9 cellular contexts compared by ENCODE assay signal in genomic region chr5:95835682-95836405, GRCh38. TPM values are rescaled to one million over a fixed set of nuclear protein-coding genes. Genes with fewer than 3 reads are reported as not detected.
A peak's percentile ranks its signal among the peaks of the same experiment; 100 is the strongest.
DNase-seq lines count a peak whose midpoint lies in the region; ATAC-seq and TF ChIP-seq lines count a peak whose summit lies in the region.
"Had no signal": no experiment of that assay in that cellular context is flagged by ENCODE, and none has a peak within 500 bp of the region (broad histone marks: within the 10 kb centered on the region; RNA-seq: fewer than 3 reads in every experiment).

No MANE protein-coding gene starts in this region.

- H3K18ac ChIP-seq in H9 (ENCODE audit: insufficient read length, low read depth, low read length): no peak overlapping the region

- DNase-seq in epithelial cell of proximal tubule (ENCODE audit: low read depth) (no peak), sigmoid colon (no peak), SJCRH30 (no peak), H9 (no peak)
- no peak for DNase-seq in stimulated activated CD8-positive, alpha-beta memory T cell treated with anti-CD3 and anti-CD28 coated beads, Interleukin-4, amount 100 ng/mL, for 48 hours
- DNase-seq: NCI-H1105 treated with DMSO at 0.1 percent for 48 hours had no signal

- TF ChIP-seq CTCF in SU-DHL-6 (IDR thresholded peaks at IDR 0.05; ENCODE audit: insufficient read depth, low read length, poor library complexity, severe bottlenecking) (no peak), epithelial cell of proximal tubule (conservative IDR thresholded peaks at IDR 0.05; ENCODE audit: low read depth, low read length) (no peak), sigmoid colon (IDR thresholded peaks at IDR 0.05) (no peak), H9 (conservative IDR thresholded peaks at IDR 0.05) (no peak)

- H3K36me3 ChIP-seq in SU-DHL-6 (ENCODE audit: low read length) (no peaks in the 10 kb centered on the region), sigmoid colon (no peaks in the 10 kb centered on the region), SJCRH30 (no peaks in the 10 kb centered on the region)

- no peaks in the 10 kb centered on the region for H3K9me3 Mint-ChIP-seq in H9

- no peak overlapping the region for H3K4me3 Mint-ChIP-seq in H9

- H3K9me2 ChIP-seq in SU-DHL-6 (replicated peaks; ENCODE audit: insufficient read depth, low read length): no peaks in the 10 kb centered on the region

- H4K5ac ChIP-seq in H9 (ENCODE audit: insufficient read length, low read depth, low read length): no peak overlapping the region

- H4K8ac ChIP-seq in H9 (replicated peaks; ENCODE audit: insufficient read length, low read depth, low read length): no peak overlapping the region

- H3K4me1 ChIP-seq in sigmoid colon: peaks cover 0 to 14% (median 13%) of the 10 kb centered on the region in 4 donors
- no peaks in the 10 kb centered on the region for H3K4me1 ChIP-seq in SJCRH30
- no peaks in the 10 kb centered on the region for H3K4me1 ChIP-seq in H9 (ENCODE audit: insufficient read depth, low read length)

- H3K27ac ChIP-seq in SU-DHL-6 (ENCODE audit: low read depth, low read length) (no peak overlapping the region), sigmoid colon (peak overlapping the region; percentile 83 to 88 (median 86)), SJCRH30 (no peak overlapping the region), H9 (ENCODE audit: insufficient read length, low read depth, low read length) (no peak overlapping the region)

- H3K4me3 ChIP-seq in GM08714 (ENCODE audit: low read length) (peak overlapping the region; percentile 75), SU-DHL-6 (ENCODE audit: insufficient read depth, low read length, poor library complexity, severe bottlenecking) (no peak overlapping the region), epithelial cell of proximal tubule (ENCODE audit: low read depth, low read length) (peak overlapping the region; percentile 53), sigmoid colon (peak overlapping the region in 3 of 4 donors; percentile 57 to 60 (median 59)), SJCRH30 (no peak overlapping the region)

- intact Hi-C loops in sigmoid colon (cut with DNase I): no loop called here

- H3K56ac ChIP-seq in H9 (ENCODE audit: insufficient read length, low read depth, low read length): no peak overlapping the region

- H2AK5ac ChIP-seq in H9 (ENCODE audit: insufficient read length, low read length): no peak overlapping the region

- H3K9ac ChIP-seq in SU-DHL-6 (ENCODE audit: low read length) (no peak overlapping the region), H9 (ENCODE audit: extremely low read depth, insufficient read length, low read length) (no peak overlapping the region)

- H3T11ph ChIP-seq in H9 (ENCODE audit: low read length): no peak overlapping the region

- H3K4me1 Mint-ChIP-seq in H9: peaks cover 7 to 8% of the 10 kb centered on the region in 2 experiments

- 40 to 60% methylated on average over 10 of the region's 10 CpGs for WGBS in sigmoid colon, 2 donors
- WGBS in H9 (ENCODE audit: extremely low coverage, insufficient read length, low lambda C conversion rate): no CpG with 5 or more reads among the region's 10 CpGs

- H3K14ac ChIP-seq in H9 (ENCODE audit: insufficient read depth, low read length): no peak overlapping the region

- H4K91ac ChIP-seq in H9 (ENCODE audit: insufficient read length, low read depth, low read length): no peak overlapping the region

- H2BK20ac ChIP-seq in H9 (ENCODE audit: low read depth, low read length, poor library complexity, severe bottlenecking): no peak overlapping the region

- H3K79me2 ChIP-seq in SU-DHL-6 (ENCODE audit: insufficient read depth, low read length) (no peaks in the 10 kb centered on the region), H9 (ENCODE audit: insufficient read depth, low read length) (no peaks in the 10 kb centered on the region)

- no peak for ATAC-seq in GM18861 (IDR thresholded peaks at IDR 0.05; ENCODE audit: unreplicated experiment)

- no peak overlapping the region for H2BK5ac ChIP-seq in H9 (ENCODE audit: insufficient read length, low read length)

- H3K9me3 ChIP-seq in SU-DHL-6 (ENCODE audit: insufficient read depth, low read length): no peaks in the 10 kb centered on the region
- H3K9me3 ChIP-seq in sigmoid colon: no peaks in the 10 kb centered on the region
- no peaks in the 10 kb centered on the region; the same call in 1 of the 2 replicates for H3K9me3 ChIP-seq in SJCRH30 (replicated peaks)
- H3K9me3 ChIP-seq in H9 (ENCODE audit: control insufficient read depth, low read depth, low read length): no peaks in the 10 kb centered on the region

- no peak overlapping the region for H2BK120ac ChIP-seq in H9 (ENCODE audit: low read depth, low read length, poor library complexity, severe bottlenecking)

- H3K4ac ChIP-seq in H9 (ENCODE audit: low read depth, low read length): no peak overlapping the region

- H2AFZ ChIP-seq in SU-DHL-6 (ENCODE audit: low read depth, low read length, severe bottlenecking) (peak overlapping the region; percentile 53), H9 (ENCODE audit: low read length) (no peak overlapping the region)

- H3K23ac ChIP-seq in H9 (ENCODE audit: insufficient read length, low read depth, low read length): no peak overlapping the region

- no peak overlapping the region for H2BK15ac ChIP-seq in H9 (ENCODE audit: low read depth, low read length)

- no peak overlapping the region for H2BK12ac ChIP-seq in H9 (ENCODE audit: insufficient read length, low read depth, low read length)

- no peaks in the 10 kb centered on the region; the same call in 1 of the 2 replicates for H3K27me3 ChIP-seq in SU-DHL-6 (ENCODE audit: low read length)
- no peaks in the 10 kb centered on the region for H3K27me3 ChIP-seq in sigmoid colon
- no peaks in the 10 kb centered on the region for H3K27me3 ChIP-seq in SJCRH30
- no peaks in the 10 kb centered on the region for H3K27me3 ChIP-seq in H9 (ENCODE audit: insufficient read depth, low read length)

- no peak for TF ChIP-seq POLR2A in sigmoid colon (IDR thresholded peaks at IDR 0.05)

- H3K27ac Mint-ChIP-seq in H9: no peak overlapping the region

- TF ChIP-seq EP300 in sigmoid colon (IDR thresholded peaks at IDR 0.05): no peak

- peaks cover 7% of the 10 kb centered on the region for H3F3A ChIP-seq in SU-DHL-6 (ENCODE audit: insufficient read depth)

- H3K23me2 ChIP-seq in H9 (ENCODE audit: insufficient read length, low read depth, low read length, poor library complexity, severe bottlenecking): no peaks in the 10 kb centered on the region

- H3K36me3 Mint-ChIP-seq in H9 (ENCODE audit: insufficient read depth in 1 of 3, low read depth in 3 of 3): no peaks in the 10 kb centered on the region

- H4K20me1 ChIP-seq in SU-DHL-6 (ENCODE audit: low read depth, low read length) (no peaks in the 10 kb centered on the region), H9 (ENCODE audit: control insufficient read depth, insufficient read depth, insufficient read length) (no peaks in the 10 kb centered on the region)

- H3K79me1 ChIP-seq in H9 (ENCODE audit: insufficient read depth, low read depth, low read length, poor library complexity, severe bottlenecking): no peaks in the 10 kb centered on the region

- H3K27me3 Mint-ChIP-seq in H9 (ENCODE audit: low read depth): peaks cover 12% of the 10 kb centered on the region

- H3K4me2 ChIP-seq in SU-DHL-6 (ENCODE audit: low read depth, low read length, poor library complexity, severe bottlenecking) (peak overlapping the region; percentile 88), H9 (ENCODE audit: insufficient read depth, insufficient read length, low read length) (no peak overlapping the region)

RNA-seq across cellular contexts. Expression of gene GLRX, which starts 13.3 kb away (rescaled TPM):
- 147 and 181 TPM in 2 replicates for total RNA-seq in epithelial cell of proximal tubule
- total RNA-seq in sigmoid colon: 10 to 100 TPM; 30.2 to 43.2 (median 42.8) TPM
- polyA plus RNA-seq in sigmoid colon: 100 to 1,000 TPM; 220 to 409 (median 261) TPM
- total RNA-seq in SJCRH30 (2014; rRNA removed; shearing (Covaris generic)): 17.7 and 21.4 TPM in 2 replicates
- 13.7 and 13.8 TPM in 2 replicates for total RNA-seq in H9 (2021)

Comparison
In these comparisons a context has a peak if more than half of its experiments do, and no peak if none do; other contexts are left out.
1. H3K4me3 ChIP-seq: peak in GM08714 (single experiment), epithelial cell of proximal tubule (single experiment) and sigmoid colon (3 of 4); none in SU-DHL-6 (single experiment) and SJCRH30 (single experiment).
2. H3K27ac ChIP-seq: peak in sigmoid colon (4 of 4); none in SU-DHL-6 (single experiment), SJCRH30 (single experiment) and H9 (single experiment).